In the genomic region with DNA sequence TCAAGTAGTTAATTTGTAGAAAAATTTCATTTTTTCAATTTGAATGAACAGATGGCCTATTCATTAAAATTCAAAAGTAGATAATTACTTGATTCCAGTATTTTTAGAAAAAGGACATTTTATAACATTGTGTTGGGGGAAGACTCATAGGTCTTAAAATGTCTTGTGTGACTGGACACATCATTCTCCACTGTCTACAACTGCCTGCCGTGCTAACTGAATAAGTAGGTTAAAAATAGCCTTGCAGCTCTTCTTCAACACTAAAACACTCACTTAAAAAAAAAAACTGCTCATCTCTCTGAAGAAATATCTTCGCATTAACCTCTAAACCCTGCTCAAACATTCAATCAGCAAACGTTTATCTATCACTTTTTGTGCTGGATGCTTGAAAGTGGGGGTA, we compare ENCODE assay signal across 22 cellular contexts.
"Had no signal": no experiment of that assay in that cellular context is flagged by ENCODE, and none has a peak within 500 bp of the region (broad histone marks: within the 10 kb centered on the region; RNA-seq: fewer than 3 reads in every experiment).

No MANE protein-coding gene starts in this region.

- H3K27ac ChIP-seq: SK-N-MC, VCaP had no signal

- ATAC-seq: activated T-cell treated with anti-CD3 and anti-CD28 coated beads, Interleukin-2, amount 50 U/mL, for 4 hours; T-cell had no signal

- H3K4me3 ChIP-seq: SK-N-MC had no signal

- H3K27ac Mint-ChIP-seq: activated CD4-positive, alpha-beta memory T cell treated with anti-CD3 and anti-CD28 coated beads for 36 hours; activated CD4-positive, alpha-beta T cell treated with anti-CD3 and anti-CD28 coated beads, Interleukin-2, amount 10 ng/mL, durations not matched to agents 7 days and 5 days; activated naive CD8-positive, alpha-beta T cell; T-cell had no signal

- H3K9me3 Mint-ChIP-seq: activated CD4-positive, alpha-beta memory T cell treated with anti-CD3 and anti-CD28 coated beads for 36 hours; activated CD4-positive, alpha-beta T cell treated with anti-CD3 and anti-CD28 coated beads, Interleukin-2, amount 10 ng/mL, durations not matched to agents 7 days and 5 days; activated T-cell treated with anti-CD3 and anti-CD28 coated beads, Interleukin-2, amount 50 U/mL, for 4 hours; T-cell had no signal

- DNase-seq: activated CD4-positive, alpha-beta memory T cell treated with anti-CD3 and anti-CD28 coated beads for 36 hours; activated CD4-positive, alpha-beta T cell treated with anti-CD3 and anti-CD28 coated beads, Interleukin-2, amount 10 ng/mL, durations not matched to agents 7 days and 5 days; activated CD4-positive, CD25-positive, alpha-beta regulatory T cell; activated CD8-positive, alpha-beta memory T cell treated with anti-CD3 and anti-CD28 coated beads for 24 hours; activated effector memory CD4-positive, alpha-beta T cell treated with anti-CD3 and anti-CD28 coated beads, Interleukin-2, amount 50 U/mL, for 16 hours; activated naive CD4-positive, alpha-beta T cell treated with Interleukin-2 at 50 U/mL for 16 hours; activated T-cell treated with anti-CD3 and anti-CD28 coated beads, Interleukin-2, amount 50 U/mL, for 4 hours; amygdala; Karpas-422; NCI-H1105 treated with DMSO at 0.1 percent for 48 hours; NCI-H1930; NCI-H2171 treated with DMSO at 0.1 percent for 48 hours; NCI-H226; NCI-H526; NCI-H774; T-cell; T-helper 2 cell; T1000 had no signal

- H3K27me3 Mint-ChIP-seq: activated naive CD8-positive, alpha-beta T cell; brain had no signal

- H3K4me3 Mint-ChIP-seq: activated CD4-positive, alpha-beta memory T cell treated with anti-CD3 and anti-CD28 coated beads for 36 hours; activated CD4-positive, alpha-beta T cell treated with anti-CD3 and anti-CD28 coated beads, Interleukin-2, amount 10 ng/mL, durations not matched to agents 7 days and 5 days; activated naive CD8-positive, alpha-beta T cell; activated T-cell treated with anti-CD3 and anti-CD28 coated beads, Interleukin-2, amount 50 U/mL, for 4 hours; brain; T-cell had no signal

- H3K36me3 Mint-ChIP-seq: activated CD4-positive, alpha-beta memory T cell treated with anti-CD3 and anti-CD28 coated beads for 36 hours; activated naive CD8-positive, alpha-beta T cell; brain; T-cell had no signal

- H3K4me1 Mint-ChIP-seq: activated CD4-positive, alpha-beta T cell treated with anti-CD3 and anti-CD28 coated beads, Interleukin-2, amount 10 ng/mL, durations not matched to agents 7 days and 5 days; T-cell had no signal
